10 cellular contexts compared by ENCODE assay signal in genomic region chr15:83871808-83872559, GRCh38.
DNase-seq lines count a peak whose midpoint lies in the region; ATAC-seq and TF ChIP-seq lines count a peak whose summit lies in the region.
"Had no signal": no experiment of that assay in that cellular context is flagged by ENCODE, and none has a peak within 500 bp of the region (broad histone marks: within the 10 kb centered on the region; RNA-seq: fewer than 3 reads in every experiment).

No MANE protein-coding gene starts in this region.

- peak; percentile 81 for ATAC-seq in GM21447 (IDR thresholded peaks at IDR 0.05; ENCODE audit: unreplicated experiment)
- no peak for ATAC-seq in naive thymus-derived CD4-positive, alpha-beta T cell
- no peak for ATAC-seq in GM19452 (IDR thresholded peaks at IDR 0.05; ENCODE audit: unreplicated experiment)
- no peak for ATAC-seq in naive thymus-derived CD8-positive, alpha-beta T cell

- H3K4me3 ChIP-seq in left ventricle myocardium inferior: no peak overlapping the region
- no peak overlapping the region for H3K4me3 ChIP-seq in naive thymus-derived CD4-positive, alpha-beta T cell (ENCODE audit: low read length)

- no peak overlapping the region for H3K4me3 Mint-ChIP-seq in naive thymus-derived CD4-positive, alpha-beta T cell
- no peak overlapping the region for H3K4me3 Mint-ChIP-seq in naive thymus-derived CD8-positive, alpha-beta T cell
- H3K4me3 Mint-ChIP-seq: activated T-helper 1 cell treated with anti-CD3 and anti-CD28 coated beads, Interleukin-12 subunit alpha, Interleukin-12 subunit beta, Interleukin-2, Interleukin-4 antibody, amounts not matched to agents 30 ng/mL and 10 ng/mL and 1 ng/mL, durations not matched to agents 14 hours and 24 hours and 36 hours had no signal

- H3K27me3 Mint-ChIP-seq in naive thymus-derived CD4-positive, alpha-beta T cell: peaks cover 0 to 14% (median 6%) of the 10 kb centered on the region in 5 donors
- peaks cover 0 to 18% (median 10%) of the 10 kb centered on the region in 5 donors for H3K27me3 Mint-ChIP-seq in naive thymus-derived CD8-positive, alpha-beta T cell

- no peaks in the 10 kb centered on the region for H3K27me3 ChIP-seq in left ventricle myocardium inferior (ENCODE audit: low read depth)
- H3K27me3 ChIP-seq in naive thymus-derived CD4-positive, alpha-beta T cell (ENCODE audit: control insufficient read depth in 2 of 2, insufficient read depth in 2 of 2, low read length in 2 of 2): no peaks in the 10 kb centered on the region

- H3K27ac Mint-ChIP-seq in naive thymus-derived CD4-positive, alpha-beta T cell: no peak overlapping the region
- H3K27ac Mint-ChIP-seq in naive thymus-derived CD8-positive, alpha-beta T cell: no peak overlapping the region
- H3K27ac Mint-ChIP-seq: activated T-helper 1 cell treated with anti-CD3 and anti-CD28 coated beads, Interleukin-12 subunit alpha, Interleukin-12 subunit beta, Interleukin-2, Interleukin-4 antibody, amounts not matched to agents 30 ng/mL and 10 ng/mL and 1 ng/mL, durations not matched to agents 14 hours and 24 hours and 36 hours had no signal

- H3K36me3 ChIP-seq in left ventricle myocardium inferior: no peaks in the 10 kb centered on the region
- no peaks in the 10 kb centered on the region for H3K36me3 ChIP-seq in naive thymus-derived CD4-positive, alpha-beta T cell (ENCODE audit: control insufficient read depth in 2 of 3, insufficient read depth in 3 of 3, low read length in 3 of 3)

- H3K4me1 ChIP-seq in left ventricle myocardium inferior: peaks cover 31% of the 10 kb centered on the region
- H3K4me1 ChIP-seq in naive thymus-derived CD4-positive, alpha-beta T cell (ENCODE audit: control insufficient read depth in 2 of 2, insufficient read depth in 2 of 2, low read length in 2 of 2): no peaks in the 10 kb centered on the region

- H3K9me3 Mint-ChIP-seq in naive thymus-derived CD4-positive, alpha-beta T cell: peaks cover 0 to 5% (median 0%) of the 10 kb centered on the region in 11 donors
- peaks cover 0 to 2% (median 0%) of the 10 kb centered on the region in 9 donors for H3K9me3 Mint-ChIP-seq in naive thymus-derived CD8-positive, alpha-beta T cell
- H3K9me3 Mint-ChIP-seq: activated T-helper 1 cell treated with anti-CD3 and anti-CD28 coated beads, Interleukin-12 subunit alpha, Interleukin-12 subunit beta, Interleukin-2, Interleukin-4 antibody, amounts not matched to agents 30 ng/mL and 10 ng/mL and 1 ng/mL, durations not matched to agents 14 hours and 24 hours and 36 hours had no signal

- TF ChIP-seq CTCF in AG09319 (IDR thresholded peaks at IDR 0.05; ENCODE audit: low read depth, low read length) (no peak), left ventricle myocardium inferior (IDR thresholded peaks at IDR 0.05; ENCODE audit: borderline replicate concordance) (no peak)

- no peaks in the 10 kb centered on the region for H3K4me1 Mint-ChIP-seq in naive thymus-derived CD4-positive, alpha-beta T cell
- H3K4me1 Mint-ChIP-seq in naive thymus-derived CD8-positive, alpha-beta T cell: no peaks in the 10 kb centered on the region

- no peaks in the 10 kb centered on the region for H3K36me3 Mint-ChIP-seq in naive thymus-derived CD4-positive, alpha-beta T cell
- H3K36me3 Mint-ChIP-seq in naive thymus-derived CD8-positive, alpha-beta T cell: no peaks in the 10 kb centered on the region

- no peaks in the 10 kb centered on the region for H3K9me3 ChIP-seq in left ventricle myocardium inferior (replicated peaks)
- no peaks in the 10 kb centered on the region for H3K9me3 ChIP-seq in naive thymus-derived CD4-positive, alpha-beta T cell (ENCODE audit: control insufficient read depth in 2 of 3, low read length in 3 of 3)

- CTCF ChIA-PET in naive thymus-derived CD4-positive, alpha-beta T cell (lab: Charles Lee): no interaction called here

- DNase-seq in AG09319 (ENCODE audit: extremely low read depth, low read depth): peak; percentile 24
- peak; percentile 21 for DNase-seq in M059J (ENCODE audit: low read depth)
- DNase-seq in left ventricle myocardium inferior: no peak
- DNase-seq in NOMO-1 (lab: John Stamatoyannopoulos, UW; ENCODE audit: unreplicated experiment in 2 of 2): no peak
- no peak for DNase-seq in naive thymus-derived CD4-positive, alpha-beta T cell
- no peak for DNase-seq in naive thymus-derived CD8-positive, alpha-beta T cell
- DNase-seq: COR-L47 had no signal

- POLR2A ChIA-PET in naive thymus-derived CD4-positive, alpha-beta T cell (lab: Charles Lee): no interaction called here
- POLR2A ChIA-PET in naive thymus-derived CD8-positive, alpha-beta T cell (lab: Charles Lee): no interaction called here

- peak overlapping the region; percentile 14 for H3K27ac ChIP-seq in left ventricle myocardium inferior (replicated peaks)
- no peak overlapping the region for H3K27ac ChIP-seq in naive thymus-derived CD4-positive, alpha-beta T cell (ENCODE audit: low read depth, low read length)

- intact Hi-C loops in left ventricle myocardium inferior (cut with micrococcal nuclease): no loop called here
- intact Hi-C loops in naive thymus-derived CD4-positive, alpha-beta T cell (cut with micrococcal nuclease): no loop called here

Comparison
In these comparisons a context has a peak if more than half of its experiments do, and no peak if none do; other contexts are left out.
1. DNase-seq: peak in AG09319 (single experiment) and M059J (single experiment); none in left ventricle myocardium inferior (single experiment), NOMO-1 (0 of 2), naive thymus-derived CD4-positive, alpha-beta T cell (0 of 9) and naive thymus-derived CD8-positive, alpha-beta T cell (0 of 10).